ENCODE assay signal across 20 cellular contexts in the genomic region with DNA sequence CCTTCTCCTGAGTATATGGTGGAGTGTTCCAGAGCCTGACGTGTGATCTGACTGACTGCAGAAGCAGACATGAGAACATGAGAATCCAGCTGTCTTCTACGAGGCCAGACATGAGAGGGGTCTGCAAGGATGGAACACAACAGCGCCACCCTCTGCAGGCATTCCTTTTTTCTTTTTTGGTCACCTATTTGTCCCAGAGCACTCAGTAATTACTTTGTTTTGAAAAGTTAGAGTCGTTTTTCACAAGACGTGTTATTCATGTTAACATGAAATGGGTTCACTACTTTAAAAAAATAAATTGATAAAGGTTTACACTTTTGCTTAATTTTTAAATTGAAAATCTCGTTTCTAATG. TPM values are rescaled to one million over a fixed set of nuclear protein-coding genes. Genes with fewer than 3 reads are reported as not detected.
DNase-seq lines count a peak whose midpoint lies in the region; ATAC-seq, FAIRE-seq and TF ChIP-seq lines count a peak whose summit lies in the region.
"Had no signal": no experiment of that assay in that cellular context is flagged by ENCODE, and none has a peak within 500 bp of the region (broad histone marks: within the 10 kb centered on the region; RNA-seq: fewer than 3 reads in every experiment).

No MANE protein-coding gene starts in this region.

- peaks cover 45% of the 10 kb centered on the region for H3K4me1 Mint-ChIP-seq in nephron progenitor cell

- H4K20me1 ChIP-seq in PC-3 (ENCODE audit: low read length): no peaks in the 10 kb centered on the region

- DNase-seq in cardiac muscle cell (ENCODE audit: low read depth in 1 of 2, low spot score in 1 of 2) (peak in 1 of 2 donors; percentile 42), left ventricle myocardium superior (no peak), PC-3 (no peak), foreskin fibroblast (no peak), nephron progenitor cell (no peak), frontal cortex (ENCODE audit: low spot score in 2 of 2) (no peak)
- no peak for DNase-seq in activated CD8-positive, alpha-beta memory T cell treated with anti-CD3 and anti-CD28 coated beads for 24 hours
- DNase-seq: activated CD4-positive, alpha-beta T cell treated with anti-CD3 and anti-CD28 coated beads, Interleukin-2, amount 50 U/mL, for 4 hours; CD4-positive, alpha-beta memory T cell; hippocampal formation; NCI-H2107; NCI-H774; trophoblast cell had no signal

- H3K4me3 Mint-ChIP-seq in nephron progenitor cell: no peak overlapping the region
- H3K4me3 Mint-ChIP-seq: activated naive CD8-positive, alpha-beta T cell; CD4-positive, alpha-beta memory T cell; stimulated activated naive CD8-positive, alpha-beta T cell treated with anti-CD3 and anti-CD28 coated beads, Interleukin-15, Interleukin-2, amounts not matched to agents 100 ng/mL and 50 ng/mL, for 24 hours had no signal

- ATAC-seq in left ventricle myocardium superior: no peak
- ATAC-seq in PC-3: no peak
- ATAC-seq in gastroesophageal sphincter: no peak
- ATAC-seq: GM12878, HepG2 had no signal

- H3K36me3 ChIP-seq in cardiac muscle cell (peaks cover under 1% of the 10 kb centered on the region), PC-3 (ENCODE audit: low read depth, low read length) (peaks cover 3% of the 10 kb centered on the region; the same call in 1 of the 2 replicates), gastroesophageal sphincter (peaks cover 0 to 79% of the 10 kb centered on the region in 2 donors)

- no peak overlapping the region for H3K27ac Mint-ChIP-seq in nephron progenitor cell
- H3K27ac Mint-ChIP-seq: activated naive CD8-positive, alpha-beta T cell; stimulated activated naive CD8-positive, alpha-beta T cell treated with anti-CD3 and anti-CD28 coated beads, Interleukin-15, Interleukin-2, amounts not matched to agents 100 ng/mL and 50 ng/mL, for 24 hours had no signal

- intact Hi-C loops in left ventricle myocardium superior (cut with micrococcal nuclease): no loop called here
- intact Hi-C loops in PC-3 (cut with micrococcal nuclease): no loop called here

- H3K9ac ChIP-seq in PC-3 (ENCODE audit: low read length): no peak overlapping the region

- H3K9me3 Mint-ChIP-seq in nephron progenitor cell: no peaks in the 10 kb centered on the region
- H3K9me3 Mint-ChIP-seq: CD4-positive, alpha-beta memory T cell; stimulated activated naive CD8-positive, alpha-beta T cell treated with anti-CD3 and anti-CD28 coated beads, Interleukin-15, Interleukin-2, amounts not matched to agents 100 ng/mL and 50 ng/mL, for 24 hours had no signal

- H3K9me3 ChIP-seq in cardiac muscle cell (ENCODE audit: low read depth) (no peaks in the 10 kb centered on the region), PC-3 (ENCODE audit: low read length) (no peaks in the 10 kb centered on the region), gastroesophageal sphincter (no peaks in the 10 kb centered on the region)

- BruUV-seq in PC-3 (replicated peaks; lab: Mats Ljungman, UMichigan): no TSS peak

- H3K79me2 ChIP-seq in PC-3 (ENCODE audit: low read length): no peaks in the 10 kb centered on the region

- H3K9me2 ChIP-seq in PC-3 (replicated peaks; ENCODE audit: low read length): no peaks in the 10 kb centered on the region

- H3K27me3 ChIP-seq in cardiac muscle cell (no peaks in the 10 kb centered on the region), PC-3 (ENCODE audit: low read length) (no peaks in the 10 kb centered on the region), gastroesophageal sphincter (no peaks in the 10 kb centered on the region)

- TF ChIP-seq CTCF in cardiac muscle cell (IDR thresholded peaks at IDR 0.05; ENCODE audit: low read depth, low read length) (peak; percentile 21), PC-3 (conservative IDR thresholded peaks at IDR 0.05; ENCODE audit: low read depth, low read length) (peak; percentile 20; the same call in 1 of the 2 replicates), gastroesophageal sphincter (IDR thresholded peaks at IDR 0.05) (peak in 1 of 4 experiments; percentile 13), foreskin fibroblast (IDR thresholded peaks at IDR 0.05; ENCODE audit: low read depth, low read length) (no peak), nephron progenitor cell (IDR thresholded peaks at IDR 0.05) (no peak)

- peaks cover 52% of the 10 kb centered on the region for H3K36me3 Mint-ChIP-seq in nephron progenitor cell (ENCODE audit: low read depth)

- no peaks in the 10 kb centered on the region for H3F3A ChIP-seq in PC-3 (ENCODE audit: low read length, unreplicated experiment)

- FAIRE-seq in frontal cortex (lab: Jason Lieb, UNC): no peak
- FAIRE-seq: GM12878, HepG2, kidney, RCC 7860 had no signal

- no peak for TF ChIP-seq POLR2A in gastroesophageal sphincter (IDR thresholded peaks at IDR 0.05)

- H2AFZ ChIP-seq in PC-3 (ENCODE audit: low read length): no peak overlapping the region

- H3K4me2 ChIP-seq in PC-3 (ENCODE audit: low read length): no peak overlapping the region

- CTCF ChIA-PET in PC-3 (lab: Charles Lee): interaction anchor here (0.7 kb wide), 1 partner anchor 14 kb away, joined by 3 read pairs; no protein-coding TSS in a partner anchor

- no peak overlapping the region for H3K4me3 ChIP-seq in cardiac muscle cell
- H3K4me3 ChIP-seq in PC-3 (ENCODE audit: low read length): no peak overlapping the region
- no peak overlapping the region for H3K4me3 ChIP-seq in gastroesophageal sphincter
- no peak overlapping the region for H3K4me3 ChIP-seq in foreskin fibroblast (ENCODE audit: low read depth in 1 of 2, low read length in 2 of 2)
- H3K4me3 ChIP-seq: GM12878 had no signal

- 39 to 57% methylated on average over 5 to 6 of the region's 6 CpGs for WGBS in gastroesophageal sphincter (ENCODE audit: low coverage in 1 of 2), 2 donors

- POLR2A ChIA-PET in PC-3 (lab: Charles Lee; ENCODE audit: unreplicated experiment): no interaction called here

- TF ChIP-seq EP300 in gastroesophageal sphincter (IDR thresholded peaks at IDR 0.05): no peak

- H3K4me1 ChIP-seq in cardiac muscle cell (ENCODE audit: low read depth) (peaks cover 33% of the 10 kb centered on the region), PC-3 (ENCODE audit: insufficient read depth, low read length) (no peaks in the 10 kb centered on the region), gastroesophageal sphincter (peaks cover 0 to 51% (median 10%) of the 10 kb centered on the region in 3 donors)

- peak overlapping the region; percentile 88 for H3K27ac ChIP-seq in cardiac muscle cell
- H3K27ac ChIP-seq in PC-3 (ENCODE audit: low read length): no peak overlapping the region
- peak overlapping the region in 3 of 4 donors; percentile 48 to 79 (median 79) for H3K27ac ChIP-seq in gastroesophageal sphincter

- peaks cover 9% of the 10 kb centered on the region for H3K27me3 Mint-ChIP-seq in nephron progenitor cell (ENCODE audit: low read depth, poor library complexity)
- H3K27me3 Mint-ChIP-seq: activated naive CD8-positive, alpha-beta T cell; CD4-positive, alpha-beta memory T cell; stimulated activated naive CD8-positive, alpha-beta T cell treated with anti-CD3 and anti-CD28 coated beads, Interleukin-15, Interleukin-2, amounts not matched to agents 100 ng/mL and 50 ng/mL, for 24 hours had no signal

RNA-seq across cellular contexts. Expression of a gene that starts 43.8 kb away (rescaled TPM):
- total RNA-seq in cardiac muscle cell: 1.9 and 6.9 TPM in 2 replicates
- 4.2 and 15.8 TPM in 2 replicates for polyA plus RNA-seq in cardiac muscle cell
- 5.8 TPM for total RNA-seq in left ventricle myocardium superior
- 3.3 and 8.9 TPM in 2 replicates for total RNA-seq in PC-3 (2014; rRNA removed)
- total RNA-seq in gastroesophageal sphincter: 10 to 100 TPM in 3 of 4 donors, 1 to 10 TPM in 1; 5.9 to 35.9 (median 18.1) TPM
- total RNA-seq in frontal cortex: 2.4 TPM
- total RNA-seq: HepG2 had no signal

Comparison
In these comparisons a context has a peak if more than half of its experiments do, and no peak if none do; other contexts are left out.
1. CTCF ChIP-seq: peak in cardiac muscle cell (single experiment) and PC-3 (single experiment); none in foreskin fibroblast (single experiment) and nephron progenitor cell (single experiment).